ENCODE assay signal across 9 cellular contexts in the genomic region with DNA sequence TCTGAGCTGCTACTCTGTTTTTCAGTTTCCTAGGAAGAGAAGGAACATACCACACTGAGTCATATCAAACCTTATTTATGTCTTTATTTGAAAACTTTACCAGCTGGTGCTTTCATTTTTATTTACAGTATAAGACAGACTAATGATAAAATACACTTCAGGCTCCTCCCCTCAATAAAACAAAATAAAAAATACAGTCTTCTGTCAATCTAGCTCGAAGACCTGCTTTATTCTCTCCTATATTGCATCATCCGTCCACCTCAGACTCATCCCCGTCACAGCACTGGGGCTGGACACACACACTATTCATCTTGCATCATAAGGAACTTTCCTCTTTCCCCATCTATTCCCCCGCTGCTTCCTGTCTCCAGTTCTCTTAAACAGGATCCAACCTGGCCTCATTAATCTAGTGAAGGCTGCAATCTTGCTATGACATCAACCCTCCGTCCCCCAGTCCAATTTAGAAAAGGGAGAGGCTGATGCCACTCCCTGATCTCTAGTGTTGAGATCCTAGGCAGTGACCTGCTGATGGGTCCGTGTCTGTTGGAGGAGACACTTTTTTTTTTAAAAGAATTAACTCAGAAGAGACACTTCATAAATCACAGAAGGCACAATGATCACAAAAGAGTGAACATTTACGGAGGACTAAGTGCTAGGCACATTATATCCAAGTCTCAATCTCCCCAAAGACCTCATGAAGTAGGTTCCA. TPM values are rescaled to one million over a fixed set of nuclear protein-coding genes. Genes with fewer than 3 reads are reported as not detected.
DNase-seq lines count a peak whose midpoint lies in the region; ATAC-seq, FAIRE-seq and TF ChIP-seq lines count a peak whose summit lies in the region.
"Had no signal": no experiment of that assay in that cellular context is flagged by ENCODE, and none has a peak within 500 bp of the region (broad histone marks: within the 10 kb centered on the region; RNA-seq: fewer than 3 reads in every experiment).

No MANE protein-coding gene starts in this region.

- POLR2A ChIA-PET in Panc1 (lab: Charles Lee) = interaction anchor here (1.1 kb wide), 1 partner anchor 20 kb away, joined by 5 read pairs; no protein-coding TSS in a partner anchor
- POLR2A ChIA-PET in K562 (lab: Yijun Ruan, JAX) = interaction anchor here (0.6 to 9.9 kb wide), 19 partner anchors 10 to 723 kb away, joined by 3 to 109 read pairs (median 3); partner anchors contain the start of genes CCDC117, CHEK2, EMID1 and EWSR1

- H3K36me3 Mint-ChIP-seq in GM23338 (ENCODE audit: low read depth) (peaks cover 56% of the 10 kb centered on the region), immature natural killer cell (peaks cover 28 to 50% (median 37%) of the 10 kb centered on the region in 3 donors)

- H2AFZ ChIP-seq in GM23338 = no peak overlapping the region
- H2AFZ ChIP-seq in K562 (ENCODE audit: low read depth, low read length) = no peak overlapping the region

- DNase-seq in GM23338 (ENCODE audit: low spot score) (peak; percentile 36), Panc1 (ENCODE audit: low read depth, low spot score) (peak; percentile 51), K562 (ENCODE audit: extremely low read depth in 1 of 4, low spot score in 3 of 4) (peak; percentile 15 to 54 (median 22)), immature natural killer cell (peak in 1 of 3 donors; percentile 36), small intestine (peak; percentile 77), globus pallidus (ENCODE audit: low spot score) (no peak)

- peaks cover under 1% of the 10 kb centered on the region for H3K9me1 ChIP-seq in K562 (ENCODE audit: control insufficient read depth, insufficient read depth, low read length)

- H3F3A ChIP-seq in GM23338 (replicated peaks; ENCODE audit: low read depth) = peaks cover 44% of the 10 kb centered on the region

- FAIRE-seq in K562 (lab: Jason Lieb, UNC) = peak; percentile 77
- FAIRE-seq in small intestine (lab: Jason Lieb, UNC) = no peak
- FAIRE-seq: TTC549 had no signal

- H4K20me1 ChIP-seq in BLaER1 treated with 17β-estradiol and CSF1 and Interleukin-3, amounts not matched to agents 10 nM and 100 nM = peaks cover 49 to 60% (median 54%) of the 10 kb centered on the region in 11 experiments
- H4K20me1 ChIP-seq in GM23338 (replicated peaks; ENCODE audit: insufficient read depth) (peaks cover 25% of the 10 kb centered on the region), K562 (replicated peaks; ENCODE audit: control insufficient read depth, insufficient read depth, low read length) (peaks cover 19% of the 10 kb centered on the region)

- no peak for TF ChIP-seq EP300 in K562 (IDR thresholded peaks at IDR 0.05; ENCODE audit: low read length)

- H3K4me3 Mint-ChIP-seq in GM23338 (peak overlapping the region; percentile 89), immature natural killer cell (peak overlapping the region; percentile 90 to 98 (median 96))

- intact Hi-C loops in Panc1 (cut with micrococcal nuclease; ENCODE audit: unreplicated experiment) (no loop called here), K562 (cut with micrococcal nuclease) (no loop called here)

- 2% methylated on average over 7 of the region's 7 CpGs for WGBS in K562 (ENCODE audit: insufficient coverage, low coverage, missing lambda C conversion rate)
- WGBS in small intestine, 3 donors = 1% methylated on average over 7 of the region's 7 CpGs

- in situ Hi-C loops in Panc1 (cut with HindIII; ENCODE audit: low pct_unique_long_range_greater_than_20kb, low sequenced_read_pairs) (no loop called here), K562 (cut with MboI) (no loop called here)

- peaks cover 50 to 59% (median 54%) of the 10 kb centered on the region in 11 experiments for H3K36me3 ChIP-seq in BLaER1 treated with 17β-estradiol and CSF1 and Interleukin-3, amounts not matched to agents 10 nM and 100 nM
- H3K36me3 ChIP-seq in GM23338 (ENCODE audit: insufficient read depth) (peaks cover 48% of the 10 kb centered on the region), Panc1 (ENCODE audit: control insufficient read depth, insufficient read depth, low read length) (peaks cover 26% of the 10 kb centered on the region), K562 (ENCODE audit: control insufficient read depth, insufficient read depth, low read length) (peaks cover 45% of the 10 kb centered on the region), small intestine (ENCODE audit: control insufficient read depth in 2 of 2, insufficient read depth in 2 of 2, low read length in 2 of 2) (peaks cover 17 to 23% of the 10 kb centered on the region in 2 donors)

- no peaks in the 10 kb centered on the region; a peak in 1 of 22 replicates for H3K27me3 ChIP-seq in BLaER1 treated with 17β-estradiol and CSF1 and Interleukin-3, amounts not matched to agents 10 nM and 100 nM
- H3K27me3 ChIP-seq in GM23338 (ENCODE audit: insufficient read depth) (no peaks in the 10 kb centered on the region), Panc1 (ENCODE audit: control insufficient read depth, insufficient read depth, low read length) (no peaks in the 10 kb centered on the region), K562 (ENCODE audit: control insufficient read depth in 2 of 2, insufficient read depth in 2 of 2, low read length in 2 of 2) (no peaks in the 10 kb centered on the region), small intestine (ENCODE audit: control insufficient read depth in 2 of 2, insufficient read depth in 2 of 2, low read length in 2 of 2) (no peaks in the 10 kb centered on the region)

- H3K27ac Mint-ChIP-seq in GM23338 (peak overlapping the region; percentile 95), immature natural killer cell (peak overlapping the region; percentile 91 to 100 (median 94))

- no peaks in the 10 kb centered on the region for H3K9me2 ChIP-seq in GM23338 (ENCODE audit: insufficient read depth)

- ATAC-seq in GM23338 (no peak), Panc1 (no peak), K562 (peak; percentile 46), HG02571 (IDR thresholded peaks at IDR 0.05; ENCODE audit: unreplicated experiment) (no peak)

- H3K4me1 Mint-ChIP-seq in GM23338 (peaks cover 22% of the 10 kb centered on the region), immature natural killer cell (peaks cover 63 to 69% of the 10 kb centered on the region in 2 donors)

- TF ChIP-seq CTCF in GM23338 (conservative IDR thresholded peaks at IDR 0.05; ENCODE audit: low read depth in 2 of 2) = no peak
- no peak for TF ChIP-seq CTCF in Panc1 (IDR thresholded peaks at IDR 0.05)
- no peak for TF ChIP-seq CTCF in K562 (IDR thresholded peaks at IDR 0.05 in 2 of 3, conservative IDR thresholded peaks at IDR 0.05 in 1 of 3; ENCODE audit: insufficient read depth in 2 of 3, low read depth in 1 of 3, low read length in 3 of 3)

- H3K4me2 ChIP-seq in BLaER1 treated with 17β-estradiol and CSF1 and Interleukin-3, amounts not matched to agents 10 nM and 100 nM = peak overlapping the region; percentile 76 to 97 (median 91)
- H3K4me2 ChIP-seq in GM23338 = peak overlapping the region; percentile 97
- H3K4me2 ChIP-seq in K562 (ENCODE audit: insufficient read depth, low read length) = peak overlapping the region; percentile 82

- H3K9me3 Mint-ChIP-seq in GM23338 = no peaks in the 10 kb centered on the region; the same call in 2 of the 3 replicates
- H3K9me3 Mint-ChIP-seq in immature natural killer cell = no peaks in the 10 kb centered on the region

- peak overlapping the region; percentile 94 to 100 (median 99) for H3K27ac ChIP-seq in BLaER1 treated with 17β-estradiol and CSF1 and Interleukin-3, amounts not matched to agents 10 nM and 100 nM
- H3K27ac ChIP-seq in GM23338 (ENCODE audit: low read depth) (peak overlapping the region; percentile 93), Panc1 (ENCODE audit: low read length) (peak overlapping the region; percentile 96), K562 (ENCODE audit: extremely low read depth, low read depth, low read length) (peak overlapping the region; percentile 98), small intestine (ENCODE audit: low read depth in 1 of 2, low read length in 1 of 2) (peak overlapping the region; percentile 99)

- CTCF ChIA-PET in Panc1 (lab: Charles Lee) = no interaction called here
- CTCF ChIA-PET in K562 (lab: Yijun Ruan, JAX; ENCODE audit: low intra/inter-chr PET ratio) = no interaction called here

- H3K79me2 ChIP-seq in GM23338 (replicated peaks; ENCODE audit: insufficient read depth) = peaks cover 54% of the 10 kb centered on the region
- H3K79me2 ChIP-seq in K562 (ENCODE audit: control insufficient read depth, insufficient read depth, low read length) = peaks cover 78% of the 10 kb centered on the region

- no peak for TF ChIP-seq RAD21 in K562 (CRISPR knock-in tag; conservative IDR thresholded peaks at IDR 0.05 in 1 of 2, IDR thresholded peaks at IDR 0.05 in 1 of 2)

- TF ChIP-seq POLR2A in K562 (conservative IDR thresholded peaks at IDR 0.05) = no peak; the same call in 1 of the 2 replicates

- peaks cover 0 to 5% (median 0%) of the 10 kb centered on the region in 11 experiments; a peak in 2 of 22 replicates for H3K9me3 ChIP-seq in BLaER1 treated with 17β-estradiol and CSF1 and Interleukin-3, amounts not matched to agents 10 nM and 100 nM (replicated peaks in 1 of 11)
- H3K9me3 ChIP-seq in Panc1 (ENCODE audit: control insufficient read depth, insufficient read depth, low read depth, low read length) = no peaks in the 10 kb centered on the region
- H3K9me3 ChIP-seq in K562 (replicated peaks; ENCODE audit: control insufficient read depth, insufficient read depth, low read depth, low read length) = no peaks in the 10 kb centered on the region
- H3K9me3 ChIP-seq in small intestine (ENCODE audit: control insufficient read depth, low read depth) = no peaks in the 10 kb centered on the region

- peaks cover 53 to 72% (median 65%) of the 10 kb centered on the region in 10 experiments for H3K4me1 ChIP-seq in BLaER1 treated with 17β-estradiol and CSF1 and Interleukin-3, amounts not matched to agents 10 nM and 100 nM
- H3K4me1 ChIP-seq in GM23338 (ENCODE audit: insufficient read depth) (peaks cover 10% of the 10 kb centered on the region), Panc1 (ENCODE audit: control insufficient read depth, insufficient read depth, low read length) (peaks cover 9% of the 10 kb centered on the region; the same call in 1 of the 2 replicates), K562 (replicated peaks in 1 of 2; ENCODE audit: control insufficient read depth in 2 of 2, insufficient read depth in 2 of 2, low read length in 2 of 2) (peaks cover 8 to 9% of the 10 kb centered on the region in 2 experiments; a peak in 3 of 5 replicates), small intestine (ENCODE audit: control insufficient read depth in 2 of 2, insufficient read depth in 1 of 2, low read depth in 1 of 2, low read length in 1 of 2) (peaks cover 0 to 14% of the 10 kb centered on the region in 2 donors)

- H3K9ac ChIP-seq in BLaER1 treated with 17β-estradiol and CSF1 and Interleukin-3, amounts not matched to agents 10 nM and 100 nM = peak overlapping the region; percentile 97 to 100 (median 99)
- peak overlapping the region; percentile 96 to 97 for H3K9ac ChIP-seq in K562 (ENCODE audit: insufficient read depth in 1 of 2, low read depth in 2 of 2, low read length in 2 of 2)

- BruUV-seq in Panc1 (replicated peaks; lab: Mats Ljungman, UMichigan) (TSS peak; percentile 68), K562 (replicated peaks; lab: Mats Ljungman, UMichigan) (TSS peak; percentile 42)

- H3K27me3 Mint-ChIP-seq in GM23338 (ENCODE audit: insufficient read depth, low read depth, poor library complexity) (peaks cover 15% of the 10 kb centered on the region), immature natural killer cell (ENCODE audit: low read depth in 3 of 3) (peaks cover 15 to 33% (median 27%) of the 10 kb centered on the region in 3 donors)

- peak overlapping the region; percentile 89 to 99 (median 94) for H3K4me3 ChIP-seq in BLaER1 treated with 17β-estradiol and CSF1 and Interleukin-3, amounts not matched to agents 10 nM and 100 nM
- H3K4me3 ChIP-seq in GM23338 (peak overlapping the region; percentile 100), Panc1 (ENCODE audit: low read depth in 2 of 2, low read length in 2 of 2) (peak overlapping the region; percentile 77 to 95), K562 (peak overlapping the region; percentile 98), small intestine (ENCODE audit: low read depth in 1 of 2, low read length in 2 of 2) (peak overlapping the region; percentile 88 to 96)

RNA-seq across cellular contexts. Expression of gene XBP1, which starts 1.1 kb away (rescaled TPM):
- 163 and 195 TPM in 2 replicates for total RNA-seq in GM23338 (2014; rRNA removed; shearing (Covaris generic))
- polyA plus RNA-seq in GM23338 (2016; fragmentation: Nextera tagmentation; extraction: Ambion mirVana) (90.0 and 95.1 TPM in 2 replicates), K562 (2011; rRNA removed) (117 and 124 TPM in 2 replicates), K562 (2014; fragmentation: Illumina TruSeq; extraction: Trizol) (95.5 and 115 TPM in 2 replicates), K562 (2014; fragmentation: Nextera tagmentation; extraction: Ambion mirVana) (10 to 100 TPM; 25.0 to 28.6 TPM), K562 (2014; rRNA removed) (81.9 and 96.3 TPM in 2 replicates), immature natural killer cell (1,000 to 10,000 TPM in 1 of 3 donors, 100 to 1,000 TPM in 2; 600 to 1,153 (median 962) TPM), small intestine (100 to 1,000 TPM in 2 of 3 donors, 10 to 100 TPM in 1; 60.2 to 232 (median 113) TPM)
- total RNA-seq in Panc1 (2021; ENCODE audit: unreplicated experiment) (48.8 TPM), K562 (2014; rRNA removed) (218 and 269 TPM in 2 replicates), K562 (2014; rRNA removed; fragmentation: Illumina TruSeq; extraction: Trizol) (94.6 and 107 TPM in 2 replicates), K562 (2015; rRNA removed; fragmentation: Illumina TruSeq; extraction: Trizol) (65.8 and 73.7 TPM in 2 replicates), K562 (2021) (94.6 and 101 TPM in 2 replicates)
- 43.2 TPM for polyA plus RNA-seq in Panc1 (2012; ENCODE audit: insufficient read length)
- 104 and 124 TPM in 2 replicates for total RNA-seq in K562 (2011; cell fraction: chromatin; rRNA removed; ENCODE audit: low replicate concordance)
- total RNA-seq in K562 (2011; cell fraction: nucleolus; rRNA removed) = 145 and 151 TPM in 2 replicates
- total RNA-seq in K562 (2011; cell fraction: nucleoplasm; rRNA removed) = 161 and 190 TPM in 2 replicates
- 84.6 and 121 TPM in 2 replicates for polyA plus RNA-seq in K562 (2011; cell fraction: cytosol; rRNA removed)
- polyA plus RNA-seq in K562 (2011; cell fraction: nucleus; rRNA removed) = 58.8 and 84.0 TPM in 2 replicates
- 63.8 and 159 TPM in 2 replicates for polyA plus RNA-seq in K562 (2012)
- 144 and 170 TPM in 2 replicates for polyA minus RNA-seq in K562 (2011; rRNA and poly(A)+ RNA removed)
- polyA minus RNA-seq in K562 (2011; cell fraction: cytosol; rRNA and poly(A)+ RNA removed) = 70.3 and 78.3 TPM in 2 replicates
- polyA minus RNA-seq in K562 (2011; cell fraction: nucleus; rRNA and poly(A)+ RNA removed) = 35.4 and 52.6 TPM in 2 replicates

RNA-seq across cellular contexts. Expression of gene CCDC117, which starts 26.8 kb away (rescaled TPM):
- total RNA-seq in GM23338 (2014; rRNA removed; shearing (Covaris generic)) = 54.1 and 59.5 TPM in 2 replicates
- polyA plus RNA-seq in GM23338 (2016; fragmentation: Nextera tagmentation; extraction: Ambion mirVana) (23.9 and 24.0 TPM in 2 replicates), K562 (2011; rRNA removed) (10.1 and 15.8 TPM in 2 replicates), K562 (2014; fragmentation: Illumina TruSeq; extraction: Trizol) (17.1 and 20.6 TPM in 2 replicates), K562 (2014; fragmentation: Nextera tagmentation; extraction: Ambion mirVana) (1 to 10 TPM; 5.7 to 8.0 TPM), K562 (2014; rRNA removed) (13.1 and 13.4 TPM in 2 replicates), immature natural killer cell (10 to 100 TPM; 13.7 to 21.4 (median 14.7) TPM), small intestine (10 to 100 TPM in 1 of 3 donors, 1 to 10 TPM in 2; 7.8 to 10.3 (median 8.5) TPM)
- total RNA-seq in Panc1 (2021; ENCODE audit: unreplicated experiment) (18.1 TPM), K562 (2014; rRNA removed) (13.1 and 14.9 TPM in 2 replicates), K562 (2014; rRNA removed; fragmentation: Illumina TruSeq; extraction: Trizol) (23.2 and 23.9 TPM in 2 replicates), K562 (2015; rRNA removed; fragmentation: Illumina TruSeq; extraction: Trizol) (22.2 and 23.3 TPM in 2 replicates), K562 (2021) (18.7 and 19.7 TPM in 2 replicates)
- 6.7 TPM for polyA plus RNA-seq in Panc1 (2012; ENCODE audit: insufficient read length)
- total RNA-seq in K562 (2011; cell fraction: chromatin; rRNA removed; ENCODE audit: low replicate concordance) = 3.9 and 14.9 TPM in 2 replicates
- total RNA-seq in K562 (2011; cell fraction: nucleolus; rRNA removed) = 4.5 and 4.7 TPM in 2 replicates
- 8.1 and 10.8 TPM in 2 replicates for total RNA-seq in K562 (2011; cell fraction: nucleoplasm; rRNA removed)
- 3.9 and 6.3 TPM in 2 replicates for polyA plus RNA-seq in K562 (2011; cell fraction: cytosol; rRNA removed)
- 1.9 and 3.0 TPM in 2 replicates for polyA plus RNA-seq in K562 (2011; cell fraction: nucleus; rRNA removed)
- 9.1 and 14.1 TPM in 2 replicates for polyA plus RNA-seq in K562 (2012)
- polyA minus RNA-seq in K562 (2011; rRNA and poly(A)+ RNA removed) = 28.5 and 31.4 TPM in 2 replicates
- 14.0 and 14.9 TPM in 2 replicates for polyA minus RNA-seq in K562 (2011; cell fraction: cytosol; rRNA and poly(A)+ RNA removed)
- polyA minus RNA-seq in K562 (2011; cell fraction: nucleus; rRNA and poly(A)+ RNA removed) = 1.9 and 4.1 TPM in 2 replicates

RNA-seq across cellular contexts. Expression of gene HSCB, which starts 57.4 kb away (rescaled TPM):
- total RNA-seq in GM23338 (2014; rRNA removed; shearing (Covaris generic)) = 17.7 and 18.6 TPM in 2 replicates
- 28.4 and 30.9 TPM in 2 replicates for polyA plus RNA-seq in GM23338 (2016; fragmentation: Nextera tagmentation; extraction: Ambion mirVana)
- 10.2 TPM for total RNA-seq in Panc1 (2021; ENCODE audit: unreplicated experiment)
- 9.0 TPM for polyA plus RNA-seq in Panc1 (2012; ENCODE audit: insufficient read length)
- 4.3 and 6.8 TPM in 2 replicates for total RNA-seq in K562 (2011; cell fraction: chromatin; rRNA removed; ENCODE audit: low replicate concordance)
- total RNA-seq in K562 (2011; cell fraction: nucleolus; rRNA removed) = 5.9 and 8.2 TPM in 2 replicates
- total RNA-seq in K562 (2011; cell fraction: nucleoplasm; rRNA removed) = 3.6 and 6.5 TPM in 2 replicates
- 8.3 and 15.0 TPM in 2 replicates for total RNA-seq in K562 (2014; rRNA removed)
- 10.2 and 11.1 TPM in 2 replicates for total RNA-seq in K562 (2014; rRNA removed; fragmentation: Illumina TruSeq; extraction: Trizol)
- 8.7 and 9.0 TPM in 2 replicates for total RNA-seq in K562 (2015; rRNA removed; fragmentation: Illumina TruSeq; extraction: Trizol)
- total RNA-seq in K562 (2021) = 7.7 and 8.4 TPM in 2 replicates
- 8.6 and 12.1 TPM in 2 replicates for polyA plus RNA-seq in K562 (2011; rRNA removed)
- polyA plus RNA-seq in K562 (2011; cell fraction: cytosol; rRNA removed) = 9.9 and 11.9 TPM in 2 replicates
- 2.1 and 3.1 TPM in 2 replicates for polyA plus RNA-seq in K562 (2011; cell fraction: nucleus; rRNA removed)
- polyA plus RNA-seq in K562 (2012) = 12.0 and 13.1 TPM in 2 replicates
- 8.6 and 11.8 TPM in 2 replicates for polyA plus RNA-seq in K562 (2014; fragmentation: Illumina TruSeq; extraction: Trizol)
- 1 to 10 TPM; 2.6 to 4.4 TPM for polyA plus RNA-seq in K562 (2014; fragmentation: Nextera tagmentation; extraction: Ambion mirVana)
- polyA plus RNA-seq in K562 (2014; rRNA removed) = 13.1 and 17.1 TPM in 2 replicates
- polyA minus RNA-seq in K562 (2011; rRNA and poly(A)+ RNA removed) = 2.6 TPM in 2 replicates
- 1.6 and 5.8 TPM in 2 replicates for polyA minus RNA-seq in K562 (2011; cell fraction: cytosol; rRNA and poly(A)+ RNA removed)
- 3.9 and 4.4 TPM in 2 replicates for polyA minus RNA-seq in K562 (2011; cell fraction: nucleus; rRNA and poly(A)+ RNA removed)
- polyA plus RNA-seq in immature natural killer cell = 10 to 100 TPM; 32.5 to 36.3 (median 35.8) TPM
- polyA plus RNA-seq in small intestine = 10 to 100 TPM; 19.2 to 21.2 (median 19.5) TPM

RNA-seq across cellular contexts. Expression of gene CHEK2, which starts 57.7 kb away (rescaled TPM):
- 100 and 121 TPM in 2 replicates for total RNA-seq in GM23338 (2014; rRNA removed; shearing (Covaris generic))
- polyA plus RNA-seq in GM23338 (2016; fragmentation: Nextera tagmentation; extraction: Ambion mirVana) (80.0 and 86.0 TPM in 2 replicates), K562 (2011; rRNA removed) (56.5 and 68.7 TPM in 2 replicates), K562 (2014; fragmentation: Illumina TruSeq; extraction: Trizol) (56.5 and 66.9 TPM in 2 replicates), K562 (2014; fragmentation: Nextera tagmentation; extraction: Ambion mirVana) (100 to 1,000 TPM in 1 of 2 experiments, 10 to 100 TPM in 1; 70.9 to 102 TPM), K562 (2014; rRNA removed) (49.0 and 57.2 TPM in 2 replicates), immature natural killer cell (10 to 100 TPM in 1 of 3 donors, 1 to 10 TPM in 2; 6.2 to 10.6 (median 9.6) TPM), small intestine (10 to 100 TPM in 1 of 3 donors, 1 to 10 TPM in 2; 6.5 to 21.5 (median 8.5) TPM)
- total RNA-seq in Panc1 (2021; ENCODE audit: unreplicated experiment) (29.5 TPM), K562 (2014; rRNA removed) (28.7 and 28.8 TPM in 2 replicates), K562 (2014; rRNA removed; fragmentation: Illumina TruSeq; extraction: Trizol) (55.2 and 58.0 TPM in 2 replicates), K562 (2015; rRNA removed; fragmentation: Illumina TruSeq; extraction: Trizol) (46.5 and 47.8 TPM in 2 replicates), K562 (2021) (44.2 and 55.9 TPM in 2 replicates)
- polyA plus RNA-seq in Panc1 (2012; ENCODE audit: insufficient read length) = 15.0 TPM
- 40.3 and 69.8 TPM in 2 replicates for total RNA-seq in K562 (2011; cell fraction: chromatin; rRNA removed; ENCODE audit: low replicate concordance)
- total RNA-seq in K562 (2011; cell fraction: nucleolus; rRNA removed) = 22.1 and 27.2 TPM in 2 replicates
- 29.2 and 30.4 TPM in 2 replicates for total RNA-seq in K562 (2011; cell fraction: nucleoplasm; rRNA removed)
- 73.8 and 80.3 TPM in 2 replicates for polyA plus RNA-seq in K562 (2011; cell fraction: cytosol; rRNA removed)
- 30.5 and 31.0 TPM in 2 replicates for polyA plus RNA-seq in K562 (2011; cell fraction: nucleus; rRNA removed)
- polyA plus RNA-seq in K562 (2012) = 37.5 and 40.3 TPM in 2 replicates
- polyA minus RNA-seq in K562 (2011; rRNA and poly(A)+ RNA removed) = 31.1 and 38.8 TPM in 2 replicates
- polyA minus RNA-seq in K562 (2011; cell fraction: cytosol; rRNA and poly(A)+ RNA removed) = 36.7 and 46.4 TPM in 2 replicates
- polyA minus RNA-seq in K562 (2011; cell fraction: nucleus; rRNA and poly(A)+ RNA removed) = 16.7 and 26.4 TPM in 2 replicates
